In genomic region chr13:27960362-27961226, GRCh38 we compare ENCODE assay signal across 8 cellular contexts. TPM values are rescaled to one million over a fixed set of nuclear protein-coding genes. Genes with fewer than 3 reads are reported as not detected.
DNase-seq lines count a peak whose midpoint lies in the region; ATAC-seq and TF ChIP-seq lines count a peak whose summit lies in the region.

No MANE protein-coding gene starts in this region.

- H3K9me3 ChIP-seq in RWPE2 (ENCODE audit: severe bottlenecking) = no peaks in the 10 kb centered on the region

- DNase-seq in Calu3 (peak; percentile 80), HFFc6 (peak; percentile 18), RWPE2 (ENCODE audit: low spot score) (no peak), mucosa of gallbladder (ENCODE audit: low spot score) (peak; percentile 81)
- DNase-seq in effector memory CD8-positive, alpha-beta T cell = no peak

- H3K4me1 Mint-ChIP-seq in Calu3 (ENCODE audit: low read depth, unreplicated experiment) (peaks cover 9% of the 10 kb centered on the region), HFFc6 (ENCODE audit: low read depth) (peaks cover 5% of the 10 kb centered on the region; the same call in 1 of the 2 replicates)
- peaks cover 0 to 5% of the 10 kb centered on the region in 2 donors for H3K4me1 Mint-ChIP-seq in effector memory CD8-positive, alpha-beta T cell (ENCODE audit: low read depth in 2 of 2)

- no peak overlapping the region for H3K27ac ChIP-seq in RWPE2 (ENCODE audit: poor library complexity, severe bottlenecking)

- CTCF ChIA-PET in Calu3 (lab: Charles Lee) = interaction anchor here (1.0 to 1.7 kb wide), 6 partner anchors 9 to 135 kb away, joined by 3 to 5 read pairs (median 3); partner anchors contain the start of gene CDX2

- no TSS peak for BruUV-seq in Calu3 (replicated peaks; lab: Mats Ljungman, UMichigan)

- H3K4me3 Mint-ChIP-seq in Calu3 (ENCODE audit: low read depth, unreplicated experiment) (peak overlapping the region; percentile 66), HFFc6 (peak overlapping the region; percentile 76; the same call in 1 of the 2 replicates)
- peak overlapping the region; percentile 55 to 58 for H3K4me3 Mint-ChIP-seq in effector memory CD8-positive, alpha-beta T cell

- no peaks in the 10 kb centered on the region for H3K4me1 ChIP-seq in RWPE2 (ENCODE audit: insufficient read depth, poor library complexity, severe bottlenecking)

- H3K36me3 Mint-ChIP-seq in Calu3 (ENCODE audit: insufficient read depth, unreplicated experiment) (peaks cover 4% of the 10 kb centered on the region), HFFc6 (ENCODE audit: low read depth) (no peaks in the 10 kb centered on the region)
- H3K36me3 Mint-ChIP-seq in effector memory CD8-positive, alpha-beta T cell (ENCODE audit: insufficient read depth) = no peaks in the 10 kb centered on the region

- TF ChIP-seq CTCF in Calu3 (IDR thresholded peaks at IDR 0.05; ENCODE audit: unreplicated experiment) (peak; percentile 47), HFFc6 (IDR thresholded peaks at IDR 0.05) (peak; percentile 65), RWPE2 (IDR thresholded peaks at IDR 0.05; ENCODE audit: poor library complexity, severe bottlenecking) (peak; percentile 17)

- intact Hi-C loops in Calu3 (cut with micrococcal nuclease; ENCODE audit: unreplicated experiment) = no loop called here

- H3K9me3 Mint-ChIP-seq in Calu3 (ENCODE audit: low read depth, unreplicated experiment) (no peaks in the 10 kb centered on the region), HFFc6 (no peaks in the 10 kb centered on the region)
- no peaks in the 10 kb centered on the region for H3K9me3 Mint-ChIP-seq in effector memory CD8-positive, alpha-beta T cell

- no peak overlapping the region for H3K4me3 ChIP-seq in RWPE2 (ENCODE audit: severe bottlenecking)

- ATAC-seq in RWPE2 (ENCODE audit: low read depth) (peak; percentile 64), HG03280 (IDR thresholded peaks at IDR 0.05; ENCODE audit: unreplicated experiment) (no peak), HG03139 (IDR thresholded peaks at IDR 0.05; ENCODE audit: unreplicated experiment) (no peak), GM18909 (IDR thresholded peaks at IDR 0.05; ENCODE audit: poor library complexity, unreplicated experiment) (no peak)
- peak; percentile 26 for ATAC-seq in effector memory CD8-positive, alpha-beta T cell (replicated peaks)

- H3K27me3 Mint-ChIP-seq in Calu3 (ENCODE audit: unreplicated experiment) (peaks cover 1% of the 10 kb centered on the region), HFFc6 (ENCODE audit: insufficient read depth) (peaks cover 61% of the 10 kb centered on the region)
- H3K27me3 Mint-ChIP-seq in effector memory CD8-positive, alpha-beta T cell = peaks cover 69 to 87% of the 10 kb centered on the region in 2 donors

- peaks cover 92% of the 10 kb centered on the region for H3K27me3 ChIP-seq in RWPE2 (ENCODE audit: insufficient read depth, poor library complexity, severe bottlenecking)

- no peaks in the 10 kb centered on the region for H3K36me3 ChIP-seq in RWPE2 (ENCODE audit: low read depth)

- H3K27ac Mint-ChIP-seq in Calu3 (ENCODE audit: unreplicated experiment) = no peak overlapping the region
- H3K27ac Mint-ChIP-seq in HFFc6 = no peak overlapping the region
- H3K27ac Mint-ChIP-seq in effector memory CD8-positive, alpha-beta T cell = no peak overlapping the region

RNA-seq across cellular contexts. Expression of gene CDX2, which starts 8.5 kb away (rescaled TPM):
- total RNA-seq in Calu3 (2022) (1.0 TPM in 1 of 2 replicates, not detected in the other), mucosa of gallbladder (0.17 TPM)
- not detected for total RNA-seq in HFFc6 (2021; fragmentation: NEBNext Ultra II Directional; extraction: Animal tissue kit (Norgen Biotek cat#: 25700))

RNA-seq across cellular contexts. Expression of gene URAD, which starts 27.9 kb away (rescaled TPM):
- total RNA-seq in Calu3 (2022) (not detected in 2 replicates), mucosa of gallbladder (not detected)
- not detected for total RNA-seq in HFFc6 (2021; fragmentation: NEBNext Ultra II Directional; extraction: Animal tissue kit (Norgen Biotek cat#: 25700))

RNA-seq across cellular contexts. Expression of gene PDX1, which starts 40.8 kb away (rescaled TPM):
- total RNA-seq in Calu3 (2022) (1.2 and 1.8 TPM in 2 replicates), mucosa of gallbladder (18.4 TPM)
- not detected for total RNA-seq in HFFc6 (2021; fragmentation: NEBNext Ultra II Directional; extraction: Animal tissue kit (Norgen Biotek cat#: 25700))

Comparison
In these comparisons a context has a peak if more than half of its experiments do, and no peak if none do; other contexts are left out.
1. DNase-seq: peak in Calu3 (single experiment), HFFc6 (single experiment) and mucosa of gallbladder (single experiment); none in RWPE2 (single experiment) and effector memory CD8-positive, alpha-beta T cell (0 of 3).
2. ATAC-seq: peak in RWPE2 (single experiment) and effector memory CD8-positive, alpha-beta T cell (single experiment); none in HG03280 (single experiment), HG03139 (single experiment) and GM18909 (single experiment).
3. Peak in every context shown above with its lines, with median percentiles within 50 percentile points of each other: H3K4me3 Mint-ChIP-seq and CTCF ChIP-seq.